1 cellular context compared by ENCODE assay signal in the genomic region with DNA sequence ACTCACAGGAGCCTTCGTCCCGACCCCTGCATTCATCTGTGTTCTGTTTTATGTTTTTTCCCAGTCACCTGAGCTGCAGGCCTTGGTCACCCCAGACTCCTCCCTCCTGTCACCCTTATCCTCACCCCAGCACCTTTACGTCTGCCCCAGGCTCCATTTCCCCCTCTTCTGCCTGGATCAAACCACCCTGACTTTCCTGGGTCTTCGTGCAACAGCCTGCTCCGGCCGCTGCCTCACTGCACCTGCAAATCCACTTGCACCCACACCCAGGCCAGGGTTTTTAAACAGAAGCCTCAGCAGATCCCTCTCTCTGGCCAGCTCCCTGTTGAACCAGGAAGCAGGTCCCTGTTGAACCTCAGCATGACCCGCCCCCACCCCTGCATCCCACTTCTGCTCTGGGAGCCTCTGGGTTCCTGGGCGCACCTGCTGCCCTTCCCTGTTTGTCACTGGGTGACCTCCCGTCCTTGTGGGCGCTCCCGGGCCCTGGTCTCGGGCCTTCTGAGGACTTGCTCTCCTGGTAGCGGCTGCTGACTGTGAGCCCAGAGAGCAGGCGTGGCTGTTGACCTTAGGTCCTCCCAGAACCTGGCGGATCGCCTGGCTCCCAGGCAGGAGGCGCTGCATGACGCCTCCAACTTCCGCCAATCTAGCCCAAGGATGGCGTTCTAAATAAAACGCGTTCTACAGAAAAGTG.
TF ChIP-seq lines count a peak whose summit lies in the region.

No MANE protein-coding gene starts in this region.

TF ChIP-seq in K562, 482 proteins besides CTCF, POLR2A, EP300 and RAD21 (continued from another document and continues in another):
- TF ChIP-seq PTBP1 (IDR thresholded peaks at IDR 0.05; ENCODE audit: low read depth, low read length): no peak
- TF ChIP-seq ERF (CRISPR knock-in tag; IDR thresholded peaks at IDR 0.05): no peak
- no peak for TF ChIP-seq ZBTB8A (IDR thresholded peaks at IDR 0.05; ENCODE audit: partially characterized antibody)
- no peak for TF ChIP-seq ZNF280A (IDR thresholded peaks at IDR 0.05; ENCODE audit: low read depth, partially characterized antibody)
- no peak for TF ChIP-seq ZZZ3 (IDR thresholded peaks at IDR 0.05)
- TF ChIP-seq, protein P1, sequence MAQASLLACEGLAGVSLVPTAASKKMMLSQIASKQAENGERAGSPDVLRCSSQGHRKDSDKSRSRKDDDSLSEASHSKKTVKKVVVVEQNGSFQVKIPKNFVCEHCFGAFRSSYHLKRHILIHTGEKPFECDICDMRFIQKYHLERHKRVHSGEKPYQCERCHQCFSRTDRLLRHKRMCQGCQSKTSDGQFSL (CRISPR knock-in tag; IDR thresholded peaks at IDR 0.05): no peak
- TF ChIP-seq, protein P1 (tag; IDR thresholded peaks at IDR 0.05): no peak
- TF ChIP-seq ZNF324 (CRISPR knock-in tag; IDR thresholded peaks at IDR 0.05): no peak
- no peak for TF ChIP-seq SIN3A (IDR thresholded peaks at IDR 0.05; ENCODE audit: borderline replicate concordance in 2 of 2, control insufficient read depth in 1 of 2, low read depth in 2 of 2, low read length in 2 of 2)
- no peak for TF ChIP-seq YY1 (IDR thresholded peaks at IDR 0.05; ENCODE audit: borderline replicate concordance in 1 of 3, control insufficient read depth in 1 of 3, extremely low read depth in 1 of 3, insufficient read depth in 3 of 3, insufficient read length in 1 of 3, insufficient replicate concordance in 2 of 3, low read depth in 1 of 3, low read length in 2 of 3)
- TF ChIP-seq YBX1 (IDR thresholded peaks at IDR 0.05): no peak
- TF ChIP-seq PHF20 (IDR thresholded peaks at IDR 0.05; ENCODE audit: partially characterized antibody): peak; percentile 39
- no peak for TF ChIP-seq ZNF655 (CRISPR knock-in tag; IDR thresholded peaks at IDR 0.05)
- TF ChIP-seq NCOA6 (IDR thresholded peaks at IDR 0.05): no peak
- TF ChIP-seq ZNF668 (CRISPR knock-in tag; IDR thresholded peaks at IDR 0.05): no peak
- no peak for TF ChIP-seq ELK1 (CRISPR knock-in tag; IDR thresholded peaks at IDR 0.05)
- no peak for TF ChIP-seq SMARCC2 (IDR thresholded peaks at IDR 0.05; ENCODE audit: low read depth)
- TF ChIP-seq, protein P2, sequence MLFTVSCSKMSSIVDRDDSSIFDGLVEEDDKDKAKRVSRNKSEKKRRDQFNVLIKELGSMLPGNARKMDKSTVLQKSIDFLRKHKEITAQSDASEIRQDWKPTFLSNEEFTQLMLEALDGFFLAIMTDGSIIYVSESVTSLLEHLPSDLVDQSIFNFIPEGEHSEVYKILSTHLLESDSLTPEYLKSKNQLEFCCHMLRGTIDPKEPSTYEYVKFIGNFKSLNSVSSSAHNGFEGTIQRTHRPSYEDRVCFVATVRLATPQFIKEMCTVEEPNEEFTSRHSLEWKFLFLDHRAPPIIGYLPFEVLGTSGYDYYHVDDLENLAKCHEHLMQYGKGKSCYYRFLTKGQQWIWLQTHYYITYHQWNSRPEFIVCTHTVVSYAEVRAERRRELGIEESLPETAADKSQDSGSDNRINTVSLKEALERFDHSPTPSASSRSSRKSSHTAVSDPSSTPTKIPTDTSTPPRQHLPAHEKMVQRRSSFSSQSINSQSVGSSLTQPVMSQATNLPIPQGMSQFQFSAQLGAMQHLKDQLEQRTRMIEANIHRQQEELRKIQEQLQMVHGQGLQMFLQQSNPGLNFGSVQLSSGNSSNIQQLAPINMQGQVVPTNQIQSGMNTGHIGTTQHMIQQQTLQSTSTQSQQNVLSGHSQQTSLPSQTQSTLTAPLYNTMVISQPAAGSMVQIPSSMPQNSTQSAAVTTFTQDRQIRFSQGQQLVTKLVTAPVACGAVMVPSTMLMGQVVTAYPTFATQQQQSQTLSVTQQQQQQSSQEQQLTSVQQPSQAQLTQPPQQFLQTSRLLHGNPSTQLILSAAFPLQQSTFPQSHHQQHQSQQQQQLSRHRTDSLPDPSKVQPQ (CRISPR knock-in tag; IDR thresholded peaks at IDR 0.05; ENCODE audit: borderline replicate concordance): no peak
- no peak for TF ChIP-seq ILK (tag; IDR thresholded peaks at IDR 0.05; ENCODE audit: borderline replicate concordance, low read depth)
- no peak for TF ChIP-seq SMAD1 (IDR thresholded peaks at IDR 0.05; ENCODE audit: low read depth, low read length, partially characterized antibody)
- TF ChIP-seq NKRF (IDR thresholded peaks at IDR 0.05; ENCODE audit: borderline replicate concordance): no peak
- TF ChIP-seq PTRF (tag; IDR thresholded peaks at IDR 0.05): no peak
- TF ChIP-seq ZEB2 (IDR thresholded peaks at IDR 0.05): no peak
- no peak for TF ChIP-seq SIX5 (IDR thresholded peaks at IDR 0.05; ENCODE audit: borderline replicate concordance in 1 of 2, insufficient read depth in 1 of 2, low read depth in 1 of 2, low read length in 2 of 2)
- TF ChIP-seq CHCHD3 (CRISPR knock-in tag; IDR thresholded peaks at IDR 0.05): no peak
- no peak for TF ChIP-seq AFF4 (CRISPR knock-in tag; IDR thresholded peaks at IDR 0.05)
- no peak for TF ChIP-seq SRSF9 (IDR thresholded peaks at IDR 0.05; ENCODE audit: borderline replicate concordance, low read depth, low read length)
- TF ChIP-seq, protein P3, sequence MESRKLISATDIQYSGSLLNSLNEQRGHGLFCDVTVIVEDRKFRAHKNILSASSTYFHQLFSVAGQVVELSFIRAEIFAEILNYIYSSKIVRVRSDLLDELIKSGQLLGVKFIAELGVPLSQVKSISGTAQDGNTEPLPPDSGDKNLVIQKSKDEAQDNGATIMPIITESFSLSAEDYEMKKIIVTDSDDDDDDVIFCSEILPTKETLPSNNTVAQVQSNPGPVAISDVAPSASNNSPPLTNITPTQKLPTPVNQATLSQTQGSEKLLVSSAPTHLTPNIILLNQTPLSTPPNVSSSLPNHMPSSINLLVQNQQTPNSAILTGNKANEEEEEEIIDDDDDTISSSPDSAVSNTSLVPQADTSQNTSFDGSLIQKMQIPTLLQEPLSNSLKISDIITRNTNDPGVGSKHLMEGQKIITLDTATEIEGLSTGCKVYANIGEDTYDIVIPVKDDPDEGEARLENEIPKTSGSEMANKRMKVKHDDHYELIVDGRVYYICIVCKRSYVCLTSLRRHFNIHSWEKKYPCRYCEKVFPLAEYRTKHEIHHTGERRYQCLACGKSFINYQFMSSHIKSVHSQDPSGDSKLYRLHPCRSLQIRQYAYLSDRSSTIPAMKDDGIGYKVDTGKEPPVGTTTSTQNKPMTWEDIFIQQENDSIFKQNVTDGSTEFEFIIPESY (CRISPR knock-in tag; IDR thresholded peaks at IDR 0.05): peak; percentile 97
- TF ChIP-seq TBL1XR1 (IDR thresholded peaks at IDR 0.05; ENCODE audit: low read length in 2 of 2): no peak
- no peak for TF ChIP-seq ASH1L (IDR thresholded peaks at IDR 0.05; ENCODE audit: borderline replicate concordance, low read depth, partially characterized antibody)
- TF ChIP-seq ZNF408 (CRISPR knock-in tag; IDR thresholded peaks at IDR 0.05; ENCODE audit: low read depth): no peak
- no peak for TF ChIP-seq THRAP3 (IDR thresholded peaks at IDR 0.05; ENCODE audit: borderline replicate concordance)
- TF ChIP-seq ATF1 (CRISPR knock-in tag; IDR thresholded peaks at IDR 0.05): no peak
- no peak for TF ChIP-seq ATF1 (tag; IDR thresholded peaks at IDR 0.05)
- TF ChIP-seq ZNF830 (CRISPR knock-in tag; IDR thresholded peaks at IDR 0.05): no peak
- no peak for TF ChIP-seq TAL1 (IDR thresholded peaks at IDR 0.05)
- TF ChIP-seq CCNT2 (IDR thresholded peaks at IDR 0.05; ENCODE audit: borderline replicate concordance, extremely low read depth, insufficient read length, low read depth, low read length): no peak
- peak; percentile 72 for TF ChIP-seq POLR2G (IDR thresholded peaks at IDR 0.05; ENCODE audit: low read depth, low read length)
- TF ChIP-seq ZFP30 (CRISPR knock-in tag; IDR thresholded peaks at IDR 0.05; ENCODE audit: borderline replicate concordance): no peak
- no peak for TF ChIP-seq DACH1 (IDR thresholded peaks at IDR 0.05; ENCODE audit: partially characterized antibody)
- no peak for TF ChIP-seq ETV5 (CRISPR knock-in tag; IDR thresholded peaks at IDR 0.05; ENCODE audit: low read depth)
- no peak for TF ChIP-seq GATAD2B (IDR thresholded peaks at IDR 0.05; ENCODE audit: borderline replicate concordance)
- TF ChIP-seq CREB1 (IDR thresholded peaks at IDR 0.05): peak; percentile 76; the same call in 1 of the 2 replicates
- TF ChIP-seq CREB1 (CRISPR knock-in tag; IDR thresholded peaks at IDR 0.05): peak; percentile 72; the same call in 1 of the 2 replicates
- no peak for TF ChIP-seq NFXL1 (CRISPR knock-in tag; IDR thresholded peaks at IDR 0.05)
